Comparison of ENCODE assay signal across 14 cellular contexts in genomic region chr13:114046447-114046846, GRCh38.
DNase-seq lines count a peak whose midpoint lies in the region; ATAC-seq and TF ChIP-seq lines count a peak whose summit lies in the region.
"Had no signal": no experiment of that assay in that cellular context is flagged by ENCODE, and none has a peak within 500 bp of the region (broad histone marks: within the 10 kb centered on the region; RNA-seq: fewer than 3 reads in every experiment).

No MANE protein-coding gene starts in this region.

- H3K9me3 ChIP-seq in SJCRH30 (replicated peaks), result no peaks in the 10 kb centered on the region
- H3K9me3 ChIP-seq: adrenal gland had no signal

- peaks cover 22% of the 10 kb centered on the region for H3K36me3 Mint-ChIP-seq in stimulated activated naive CD8-positive, alpha-beta T cell treated with anti-CD3 and anti-CD28 coated beads, Interleukin-15, Interleukin-2, amounts not matched to agents 100 ng/mL and 50 ng/mL, for 24 hours (ENCODE audit: low read depth)
- peaks cover 0 to 29% (median 19%) of the 10 kb centered on the region in 3 donors for H3K36me3 Mint-ChIP-seq in immature natural killer cell
- peaks cover 37% of the 10 kb centered on the region for H3K36me3 Mint-ChIP-seq in HFFc6 (ENCODE audit: low read depth)

- no peaks in the 10 kb centered on the region for H3K4me1 ChIP-seq in SJCRH30
- H3K4me1 ChIP-seq: adrenal gland had no signal

- DNase-seq in stimulated activated naive CD8-positive, alpha-beta T cell treated with anti-CD3 and anti-CD28 coated beads, Interleukin-15, amount 100 ng/mL, for 72 hours, result no peak
- DNase-seq in SJCRH30 (no peak), immature natural killer cell (no peak), anterior cingulate cortex (lab: John Stamatoyannopoulos, UW) (no peak), HFFc6 (no peak)
- DNase-seq: adrenal gland, AML-193, erythroblast, NCI-H2081, small intestine had no signal

- no peaks in the 10 kb centered on the region for H3K36me3 ChIP-seq in SJCRH30
- H3K36me3 ChIP-seq: adrenal gland had no signal

- H3K27ac ChIP-seq in SJCRH30, result peak overlapping the region; percentile 54; the same call in 1 of the 2 replicates
- H3K27ac ChIP-seq: adrenal gland, coronary artery had no signal

- H3K4me3 Mint-ChIP-seq in stimulated activated naive CD8-positive, alpha-beta T cell treated with anti-CD3 and anti-CD28 coated beads, Interleukin-15, Interleukin-2, amounts not matched to agents 100 ng/mL and 50 ng/mL, for 24 hours, result no peak overlapping the region
- no peak overlapping the region for H3K4me3 Mint-ChIP-seq in stimulated activated naive CD8-positive, alpha-beta T cell treated with anti-CD3 and anti-CD28 coated beads, Interleukin-15, amount 100 ng/mL, for 72 hours
- H3K4me3 Mint-ChIP-seq in immature natural killer cell, result peak overlapping the region; percentile 12 to 75 (median 45)
- no peak overlapping the region for H3K4me3 Mint-ChIP-seq in HFFc6

- H3K9me3 Mint-ChIP-seq in stimulated activated naive CD8-positive, alpha-beta T cell treated with anti-CD3 and anti-CD28 coated beads, Interleukin-15, Interleukin-2, amounts not matched to agents 100 ng/mL and 50 ng/mL, for 24 hours, result no peaks in the 10 kb centered on the region
- H3K9me3 Mint-ChIP-seq in stimulated activated naive CD8-positive, alpha-beta T cell treated with anti-CD3 and anti-CD28 coated beads, Interleukin-15, amount 100 ng/mL, for 72 hours, result no peaks in the 10 kb centered on the region
- peaks cover 0 to 10% (median 0%) of the 10 kb centered on the region in 6 donors for H3K9me3 Mint-ChIP-seq in immature natural killer cell
- H3K9me3 Mint-ChIP-seq in HFFc6, result no peaks in the 10 kb centered on the region

- no peak overlapping the region for H3K4me3 ChIP-seq in SJCRH30
- H3K4me3 ChIP-seq: adrenal gland, coronary artery had no signal

- H3K4me1 Mint-ChIP-seq in stimulated activated naive CD8-positive, alpha-beta T cell treated with anti-CD3 and anti-CD28 coated beads, Interleukin-15, Interleukin-2, amounts not matched to agents 100 ng/mL and 50 ng/mL, for 24 hours (ENCODE audit: low read depth), result peaks cover 69% of the 10 kb centered on the region
- peaks cover 88% of the 10 kb centered on the region for H3K4me1 Mint-ChIP-seq in stimulated activated naive CD8-positive, alpha-beta T cell treated with anti-CD3 and anti-CD28 coated beads, Interleukin-15, amount 100 ng/mL, for 72 hours
- peaks cover 75 to 83% of the 10 kb centered on the region in 2 donors for H3K4me1 Mint-ChIP-seq in immature natural killer cell
- H3K4me1 Mint-ChIP-seq in HFFc6 (ENCODE audit: low read depth), result peaks cover 26% of the 10 kb centered on the region

- no peak for ATAC-seq in stimulated activated naive CD8-positive, alpha-beta T cell treated with anti-CD3 and anti-CD28 coated beads, Interleukin-15, amount 100 ng/mL, for 72 hours
- ATAC-seq in GM18907 (IDR thresholded peaks at IDR 0.05; ENCODE audit: unreplicated experiment), result no peak
- no peak for ATAC-seq in GM21381 (IDR thresholded peaks at IDR 0.05; ENCODE audit: unreplicated experiment)

- no peaks in the 10 kb centered on the region for H3K27me3 Mint-ChIP-seq in stimulated activated naive CD8-positive, alpha-beta T cell treated with anti-CD3 and anti-CD28 coated beads, Interleukin-15, Interleukin-2, amounts not matched to agents 100 ng/mL and 50 ng/mL, for 24 hours
- H3K27me3 Mint-ChIP-seq in stimulated activated naive CD8-positive, alpha-beta T cell treated with anti-CD3 and anti-CD28 coated beads, Interleukin-15, amount 100 ng/mL, for 72 hours, result no peaks in the 10 kb centered on the region
- peaks cover 41 to 61% (median 46%) of the 10 kb centered on the region in 3 donors for H3K27me3 Mint-ChIP-seq in immature natural killer cell (ENCODE audit: low read depth in 3 of 3)
- peaks cover 7% of the 10 kb centered on the region for H3K27me3 Mint-ChIP-seq in HFFc6 (ENCODE audit: insufficient read depth)

- peak overlapping the region; percentile 56 for H3K27ac Mint-ChIP-seq in stimulated activated naive CD8-positive, alpha-beta T cell treated with anti-CD3 and anti-CD28 coated beads, Interleukin-15, Interleukin-2, amounts not matched to agents 100 ng/mL and 50 ng/mL, for 24 hours
- no peak overlapping the region for H3K27ac Mint-ChIP-seq in stimulated activated naive CD8-positive, alpha-beta T cell treated with anti-CD3 and anti-CD28 coated beads, Interleukin-15, amount 100 ng/mL, for 72 hours
- H3K27ac Mint-ChIP-seq in immature natural killer cell, result peak overlapping the region; percentile 19 to 88 (median 79)
- no peak overlapping the region for H3K27ac Mint-ChIP-seq in HFFc6

- no peaks in the 10 kb centered on the region for H3K27me3 ChIP-seq in SJCRH30
- H3K27me3 ChIP-seq: adrenal gland had no signal

- TF ChIP-seq CTCF in HFFc6 (IDR thresholded peaks at IDR 0.05), result no peak

Comparison
In these comparisons a context has a peak if more than half of its experiments do, and no peak if none do; other contexts are left out.
1. H3K27ac Mint-ChIP-seq: peak in stimulated activated naive CD8-positive, alpha-beta T cell treated with anti-CD3 and anti-CD28 coated beads, Interleukin-15, Interleukin-2, amounts not matched to agents 100 ng/mL and 50 ng/mL, for 24 hours (single experiment) and immature natural killer cell (6 of 6); none in stimulated activated naive CD8-positive, alpha-beta T cell treated with anti-CD3 and anti-CD28 coated beads, Interleukin-15, amount 100 ng/mL, for 72 hours (0 of 2) and HFFc6 (single experiment).
2. H3K4me3 Mint-ChIP-seq: peak in immature natural killer cell (5 of 5); none in stimulated activated naive CD8-positive, alpha-beta T cell treated with anti-CD3 and anti-CD28 coated beads, Interleukin-15, Interleukin-2, amounts not matched to agents 100 ng/mL and 50 ng/mL, for 24 hours (single experiment), stimulated activated naive CD8-positive, alpha-beta T cell treated with anti-CD3 and anti-CD28 coated beads, Interleukin-15, amount 100 ng/mL, for 72 hours (0 of 2) and HFFc6 (single experiment).